ENCODE assay signal across 8 cellular contexts in genomic region chr1:202861420-202862121, GRCh38. TPM values are rescaled to one million over a fixed set of nuclear protein-coding genes. Genes with fewer than 3 reads are reported as not detected.
DNase-seq lines count a peak whose midpoint lies in the region; ATAC-seq and TF ChIP-seq lines count a peak whose summit lies in the region.

No MANE protein-coding gene starts in this region.

- WGBS in liver, result under 1% methylated on average over 44 of the region's 44 CpGs

- H3K27me3 ChIP-seq in liver (ENCODE audit: control insufficient read depth in 4 of 4, insufficient read depth in 4 of 4, low read length in 3 of 4), result no peaks in the 10 kb centered on the region

- DNase-seq in NCI-H2196 (lab: John Stamatoyannopoulos, UW; ENCODE audit: unreplicated experiment) (peak; percentile 93), activated B cell treated with CpG ODN at 0.5 μM for 24 hours (peak; percentile 50), ecto neural progenitor cell (ENCODE audit: low spot score) (peak; percentile 96)
- DNase-seq in stimulated activated CD4-positive, alpha-beta T cell treated with anti-CD3 and anti-CD28 coated beads, Interleukin-4, amount 100 ng/mL, for 1 hour, result peak; percentile 22

- peak; percentile 22 to 45 for TF ChIP-seq RAD21 in liver (IDR thresholded peaks at IDR 0.05)

- H3K36me3 ChIP-seq in liver (ENCODE audit: control insufficient read depth in 4 of 4, insufficient read depth in 3 of 4, low read depth in 1 of 4, low read length in 3 of 4), result no peaks in the 10 kb centered on the region

- H3K27ac Mint-ChIP-seq in activated B cell treated with CpG ODN at 0.5 μM for 24 hours, result peak overlapping the region; percentile 3

- TF ChIP-seq CTCF in 22Rv1 (IDR thresholded peaks at IDR 0.05) (no peak), activated B cell treated with CpG ODN at 0.5 μM for 24 hours (IDR thresholded peaks at IDR 0.05) (no peak), liver (IDR thresholded peaks at IDR 0.05; ENCODE audit: low read depth, low read length, missing input control) (no peak)

- intact Hi-C loops in activated B cell treated with CpG ODN at 0.5 μM for 24 hours (cut with micrococcal nuclease), result loop anchor here (2.0 kb wide), 1 partner anchor 51 kb away; the partner anchor contains the start of gene PCAT6

- no peaks in the 10 kb centered on the region for H3K9me3 Mint-ChIP-seq in activated B cell treated with CpG ODN at 0.5 μM for 24 hours

- H3K9me3 ChIP-seq in liver (ENCODE audit: control insufficient read depth in 4 of 4, low read length in 3 of 4), result no peaks in the 10 kb centered on the region

- ATAC-seq in GM18498 (IDR thresholded peaks at IDR 0.05; ENCODE audit: unreplicated experiment) (peak; percentile 89), HG03064 (IDR thresholded peaks at IDR 0.05; ENCODE audit: low read depth, unreplicated experiment) (peak; percentile 68), activated B cell treated with CpG ODN at 0.5 μM for 24 hours (ENCODE audit: low read depth) (peak; percentile 96)

- no peaks in the 10 kb centered on the region for H3K36me3 Mint-ChIP-seq in activated B cell treated with CpG ODN at 0.5 μM for 24 hours (ENCODE audit: low read depth)

- H3K4me1 ChIP-seq in liver (ENCODE audit: control insufficient read depth in 4 of 4, insufficient read depth in 4 of 4, low read length in 3 of 4), result peaks cover 1 to 28% (median 16%) of the 10 kb centered on the region in 4 donors

- CTCF ChIA-PET in activated B cell treated with CpG ODN at 0.5 μM for 24 hours (lab: Charles Lee), result no interaction called here

- peak overlapping the region; percentile 89 for H3K4me3 Mint-ChIP-seq in activated B cell treated with CpG ODN at 0.5 μM for 24 hours

- peaks cover 14% of the 10 kb centered on the region for H3K27me3 Mint-ChIP-seq in activated B cell treated with CpG ODN at 0.5 μM for 24 hours

- H3K4me3 ChIP-seq in liver (ENCODE audit: low read depth in 1 of 3, low read length in 3 of 3), result peak overlapping the region; percentile 67 to 78 (median 74)

- peak overlapping the region in 1 of 2 donors; percentile 20 for H3K9ac ChIP-seq in liver (ENCODE audit: low read depth in 1 of 2, low read length in 2 of 2)

- peaks cover 13% of the 10 kb centered on the region for H3K4me1 Mint-ChIP-seq in activated B cell treated with CpG ODN at 0.5 μM for 24 hours

- POLR2A ChIA-PET in activated B cell treated with CpG ODN at 0.5 μM for 24 hours (lab: Charles Lee), result interaction anchor here (2.2 kb wide), 1 partner anchor 27 kb away, joined by 8 read pairs; the partner anchor contains the start of gene RABIF

- H3K27ac ChIP-seq in 22Rv1, result peak overlapping the region; percentile 42
- H3K27ac ChIP-seq in liver (ENCODE audit: low read depth in 1 of 2, low read length in 2 of 2), result peak overlapping the region; percentile 71 to 73

TF ChIP-seq in liver, 16 proteins besides CTCF, POLR2A, EP300 and RAD21:
- peak; percentile 69 for TF ChIP-seq REST (IDR thresholded peaks at IDR 0.05)
- TF ChIP-seq TAF1 (conservative IDR thresholded peaks at IDR 0.05), result peak; percentile 43
- TF ChIP-seq SP1 (IDR thresholded peaks at IDR 0.05), result peak; percentile 70
- peak; percentile 69 for TF ChIP-seq YY1 (IDR thresholded peaks at IDR 0.05)
- TF ChIP-seq MAX (IDR thresholded peaks at IDR 0.05), result no peak
- TF ChIP-seq GABPA (IDR thresholded peaks at IDR 0.05 in 1 of 2, conservative IDR thresholded peaks at IDR 0.05 in 1 of 2), result no peak
- peak in 1 of 2 donors; percentile 46 for TF ChIP-seq HNF4A (conservative IDR thresholded peaks at IDR 0.05)
- peak; percentile 23 to 42 for TF ChIP-seq RXRA (IDR thresholded peaks at IDR 0.05)
- TF ChIP-seq FOXA1 (IDR thresholded peaks at IDR 0.05), result no peak
- TF ChIP-seq EGR1 (IDR thresholded peaks at IDR 0.05; ENCODE audit: low read depth in 2 of 2), result peak in 1 of 2 donors; percentile 41

RNA-seq across cellular contexts. Expression of gene RABIF, which starts 27.4 kb away (rescaled TPM):
- total RNA-seq in activated B cell treated with CpG ODN at 0.5 μM for 24 hours (10.7 and 13.2 TPM in 2 replicates), liver (1 to 10 TPM; 3.9 to 4.7 TPM)
- polyA plus RNA-seq in liver, result 1 to 10 TPM; 3.6 to 7.5 TPM

RNA-seq across cellular contexts. Expression of gene PCAT6, which starts 50.8 kb away (rescaled TPM):
- total RNA-seq in activated B cell treated with CpG ODN at 0.5 μM for 24 hours, result 0.67 and 0.83 TPM in 2 replicates
- not detected for total RNA-seq in liver
- polyA plus RNA-seq in liver, result 1 to 10 TPM in 1 of 2 donors, under 1 TPM in 1; 0.23 to 1.2 TPM

RNA-seq across cellular contexts. Expression of gene KDM5B, which starts 53.4 kb away (rescaled TPM):
- total RNA-seq in activated B cell treated with CpG ODN at 0.5 μM for 24 hours (34.7 and 43.5 TPM in 2 replicates), liver (10 to 100 TPM; 19.6 to 33.7 TPM)
- polyA plus RNA-seq in liver, result 10 to 100 TPM in 1 of 2 donors, 1 to 10 TPM in 1; 3.4 to 10.0 TPM

Comparison
In these comparisons a context has a peak if more than half of its experiments do, and no peak if none do; other contexts are left out.
1. Peak in every context shown above with its lines: DNase-seq, ATAC-seq, H3K4me3 ChIP-seq and H3K27ac ChIP-seq.
2. DNase-seq: peak in every context shown above with its lines; median percentile 96 in ecto neural progenitor cell; 93 in NCI-H2196; 50 in activated B cell treated with CpG ODN at 0.5 μM for 24 hours; 22 in stimulated activated CD4-positive, alpha-beta T cell treated with anti-CD3 and anti-CD28 coated beads, Interleukin-4, amount 100 ng/mL, for 1 hour.